In the genomic region with DNA sequence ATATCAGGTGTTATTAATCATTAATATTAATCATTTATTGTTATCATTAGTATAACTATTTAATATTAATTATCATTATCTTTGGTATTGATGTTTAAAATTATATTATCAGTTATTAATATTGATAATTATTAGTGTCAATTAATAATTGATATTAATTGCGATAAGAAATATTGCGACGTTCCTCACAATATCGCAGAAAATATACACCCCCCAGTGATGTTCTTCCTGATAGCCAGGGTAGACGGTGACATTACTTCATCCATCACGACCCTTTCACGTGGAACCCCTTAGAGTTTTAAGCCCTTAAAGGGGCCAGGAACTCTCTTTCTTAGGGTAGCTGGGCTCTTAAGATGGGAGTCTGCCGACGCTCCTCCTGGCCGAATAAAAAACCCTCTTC, we compare ENCODE assay signal across 20 cellular contexts.
DNase-seq lines count a peak whose midpoint lies in the region; ATAC-seq, FAIRE-seq and TF ChIP-seq lines count a peak whose summit lies in the region.
"Had no signal": no experiment of that assay in that cellular context is flagged by ENCODE, and none has a peak within 500 bp of the region (broad histone marks: within the 10 kb centered on the region; RNA-seq: fewer than 3 reads in every experiment).

No MANE protein-coding gene starts in this region.

- H3K4me1 ChIP-seq in osteoblast (ENCODE audit: insufficient read depth, low read length): no peaks in the 10 kb centered on the region

- no peak overlapping the region for H2AFZ ChIP-seq in osteoblast (ENCODE audit: low read length)
- H2AFZ ChIP-seq: GM23248 had no signal

- POLR2A ChIA-PET in WTC11 (lab: Charles Lee): no interaction called here

- no peaks in the 10 kb centered on the region for H3K9me3 ChIP-seq in osteoblast (ENCODE audit: low read depth, low read length)

- no peak for TF ChIP-seq CTCF in WTC11 (IDR thresholded peaks at IDR 0.05)
- TF ChIP-seq CTCF in osteoblast (IDR thresholded peaks at IDR 0.05; ENCODE audit: extremely low read depth, low read depth, low read length): no peak

- no peak for DNase-seq in activated naive CD4-positive, alpha-beta T cell (lab: John Stamatoyannopoulos, UW)
- DNase-seq in WTC11 (ENCODE audit: low spot score) (no peak), frontal cortex (ENCODE audit: low spot score in 2 of 2) (no peak), inferior parietal cortex (ENCODE audit: extremely low spot score) (no peak), osteoblast (ENCODE audit: insufficient read length, low spot score, missing footprints) (no peak)
- DNase-seq: 8988T; C1 segment of cervical spinal cord; Calu3; CD4-positive, alpha-beta memory T cell; COR-L47; DMS53; DMS79 treated with DMSO at 0.1 percent for 48 hours; GM23248; H7; HCEC 1CT had no signal

- no peaks in the 10 kb centered on the region for H3K4me1 Mint-ChIP-seq in activated naive CD4-positive, alpha-beta T cell treated with anti-CD3 and anti-CD28 coated beads, Interleukin-2, amount 50 U/mL, for 24 hours
- peaks cover 2% of the 10 kb centered on the region; the same call in 1 of the 2 replicates for H3K4me1 Mint-ChIP-seq in WTC11

- peak overlapping the region; percentile 62 for H3K27ac Mint-ChIP-seq in activated naive CD4-positive, alpha-beta T cell treated with anti-CD3 and anti-CD28 coated beads, Interleukin-2, amount 50 U/mL, for 24 hours
- H3K27ac Mint-ChIP-seq in WTC11: no peak overlapping the region
- H3K27ac Mint-ChIP-seq: CD4-positive, alpha-beta memory T cell had no signal

- no peaks in the 10 kb centered on the region for H3K79me2 ChIP-seq in osteoblast (ENCODE audit: insufficient read depth, low read length)

- FAIRE-seq in G401.6 (lab: Jason Lieb, UNC): peak; percentile 89
- peak; percentile 90 for FAIRE-seq in frontal cortex (lab: Jason Lieb, UNC)
- FAIRE-seq: GM12892, H1 had no signal

- H3K4me2 ChIP-seq in osteoblast (ENCODE audit: insufficient read depth, low read length): no peak overlapping the region

- no peaks in the 10 kb centered on the region for H3K9me3 Mint-ChIP-seq in activated naive CD4-positive, alpha-beta T cell treated with anti-CD3 and anti-CD28 coated beads, Interleukin-2, amount 50 U/mL, for 24 hours
- H3K9me3 Mint-ChIP-seq in WTC11: 0 out of 2 replicates have a peak, but pooled peaks cover 3% of the 10 kb centered on the region
- H3K9me3 Mint-ChIP-seq: CD4-positive, alpha-beta memory T cell had no signal

- CTCF ChIA-PET in WTC11 (lab: Charles Lee): no interaction called here

- no peaks in the 10 kb centered on the region for H4K20me1 ChIP-seq in osteoblast (ENCODE audit: insufficient read depth, low read length)

- no peaks in the 10 kb centered on the region for H3K36me3 Mint-ChIP-seq in activated naive CD4-positive, alpha-beta T cell treated with anti-CD3 and anti-CD28 coated beads, Interleukin-2, amount 50 U/mL, for 24 hours
- no peaks in the 10 kb centered on the region for H3K36me3 Mint-ChIP-seq in WTC11
- H3K36me3 Mint-ChIP-seq: CD4-positive, alpha-beta memory T cell had no signal

- no peak for ATAC-seq in WTC11
- ATAC-seq in HG03460 (IDR thresholded peaks at IDR 0.05; ENCODE audit: unreplicated experiment): no peak

- no peak overlapping the region for H3K4me3 Mint-ChIP-seq in activated naive CD4-positive, alpha-beta T cell treated with anti-CD3 and anti-CD28 coated beads, Interleukin-2, amount 50 U/mL, for 24 hours
- no peak overlapping the region for H3K4me3 Mint-ChIP-seq in WTC11
- H3K4me3 Mint-ChIP-seq: CD4-positive, alpha-beta memory T cell had no signal

- no peak overlapping the region for H3K27ac ChIP-seq in osteoblast (ENCODE audit: low read depth, low read length)
- H3K27ac ChIP-seq: GM23248 had no signal

- no peaks in the 10 kb centered on the region for H3K36me3 ChIP-seq in osteoblast (ENCODE audit: insufficient read depth, low read length)

- no peaks in the 10 kb centered on the region for H3K27me3 ChIP-seq in osteoblast (ENCODE audit: insufficient read depth, low read length)

- peaks cover 6% of the 10 kb centered on the region for H3K27me3 Mint-ChIP-seq in activated naive CD4-positive, alpha-beta T cell treated with anti-CD3 and anti-CD28 coated beads, Interleukin-2, amount 50 U/mL, for 24 hours
- H3K27me3 Mint-ChIP-seq in WTC11 (ENCODE audit: low read depth): no peaks in the 10 kb centered on the region
- H3K27me3 Mint-ChIP-seq: CD4-positive, alpha-beta memory T cell had no signal

- H3K4me3 ChIP-seq in osteoblast (ENCODE audit: insufficient read depth, low read length): no peak overlapping the region
- H3K4me3 ChIP-seq: GM23248 had no signal

TF ChIP-seq in WTC11, 78 proteins besides CTCF, POLR2A, EP300 and RAD21:
- TF ChIP-seq ESRRA (CRISPR knock-in tag; IDR thresholded peaks at IDR 0.05; ENCODE audit: borderline replicate concordance): no peak
- TF ChIP-seq JUN (CRISPR knock-in tag; IDR thresholded peaks at IDR 0.05): no peak
- no peak for TF ChIP-seq CREM (CRISPR knock-in tag; IDR thresholded peaks at IDR 0.05)
- no peak for TF ChIP-seq TP53 (CRISPR knock-in tag; IDR thresholded peaks at IDR 0.05)
- no peak for TF ChIP-seq GTF2I (CRISPR knock-in tag; conservative IDR thresholded peaks at IDR 0.05)
- TF ChIP-seq HMGA2 (CRISPR knock-in tag; IDR thresholded peaks at IDR 0.05): peak; percentile 83
- no peak for TF ChIP-seq TEAD4 (CRISPR knock-in tag; IDR thresholded peaks at IDR 0.05)
- no peak for TF ChIP-seq KAT7 (CRISPR knock-in tag; IDR thresholded peaks at IDR 0.05; ENCODE audit: borderline replicate concordance)
